19 cellular contexts compared by ENCODE assay signal in the genomic region with DNA sequence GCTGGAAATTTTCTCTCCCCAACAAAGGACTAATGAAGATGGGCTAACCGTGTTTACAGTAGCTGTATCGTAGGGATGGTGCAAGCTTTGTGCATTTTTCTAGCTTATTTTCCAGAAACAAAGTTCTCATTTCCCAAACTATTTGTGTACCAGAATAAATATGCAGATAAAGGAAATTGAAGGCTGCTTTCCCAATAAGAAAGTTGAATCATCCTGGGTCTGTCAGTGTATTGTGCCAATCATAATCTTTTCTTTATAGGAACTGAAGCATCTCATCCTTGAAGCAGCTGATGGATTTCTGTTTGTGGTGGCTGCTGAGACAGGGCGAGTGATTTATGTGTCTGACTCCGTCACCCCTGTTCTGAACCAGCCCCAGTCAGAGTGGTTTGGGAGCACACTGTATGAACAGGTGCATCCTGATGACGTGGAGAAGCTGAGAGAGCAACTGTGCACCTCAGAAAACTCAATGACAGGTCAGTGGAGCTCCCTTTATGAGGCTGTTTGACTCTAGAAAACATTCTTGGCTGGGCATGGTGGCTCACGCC.
"Had no signal": no experiment of that assay in that cellular context is flagged by ENCODE, and none has a peak within 500 bp of the region (broad histone marks: within the 10 kb centered on the region; RNA-seq: fewer than 3 reads in every experiment).

No MANE protein-coding gene starts in this region.

- ATAC-seq: activated T-helper 17 cell treated with anti-CD3 and anti-CD28 coated beads, Interleukin-2, amount 50 U/mL, for 72 hours; heart right ventricle; stimulated activated effector memory CD8-positive, alpha-beta T cell treated with anti-CD3 and anti-CD28 coated beads, Interleukin-12 subunit alpha, Interleukin-12 subunit beta, amount 100 ng/mL, for 72 hours had no signal

- H3K36me3 ChIP-seq: adrenal gland, heart right ventricle had no signal

- DNase-seq: activated CD4-positive, alpha-beta T cell treated with anti-CD3 and anti-CD28 coated beads, Interleukin-2, amount 10 ng/mL, durations not matched to agents 7 days and 5 days; activated CD4-positive, CD25-positive, alpha-beta regulatory T cell; activated naive CD4-positive, alpha-beta T cell treated with anti-CD3 and anti-CD28 coated beads, Interleukin-2, amount 10 ng/mL, durations not matched to agents 7 days and 5 days; activated T-cell treated with anti-CD3 and anti-CD28 coated beads for 4 hours; adrenal gland; cerebellar nuclear complex; dorsolateral prefrontal cortex; heart right ventricle; left ventricle myocardium inferior; retina; small intestine; trophoblast cell had no signal

- FAIRE-seq: frontal cortex, keratinocyte, small intestine had no signal

- H3K4me1 ChIP-seq: parathyroid adenoma had no signal

- H3K9me3 ChIP-seq: adrenal gland had no signal

- H3K9ac ChIP-seq: neural progenitor cell, parathyroid adenoma had no signal

- H3K4me3 ChIP-seq: adrenal gland, dorsolateral prefrontal cortex, esophagus muscularis mucosa, heart right ventricle, left ventricle myocardium inferior, neural progenitor cell had no signal

- H3K27me3 ChIP-seq: adrenal gland, dorsolateral prefrontal cortex, esophagus muscularis mucosa, neural progenitor cell had no signal
